1 cellular context compared by ENCODE assay signal in the genomic region with DNA sequence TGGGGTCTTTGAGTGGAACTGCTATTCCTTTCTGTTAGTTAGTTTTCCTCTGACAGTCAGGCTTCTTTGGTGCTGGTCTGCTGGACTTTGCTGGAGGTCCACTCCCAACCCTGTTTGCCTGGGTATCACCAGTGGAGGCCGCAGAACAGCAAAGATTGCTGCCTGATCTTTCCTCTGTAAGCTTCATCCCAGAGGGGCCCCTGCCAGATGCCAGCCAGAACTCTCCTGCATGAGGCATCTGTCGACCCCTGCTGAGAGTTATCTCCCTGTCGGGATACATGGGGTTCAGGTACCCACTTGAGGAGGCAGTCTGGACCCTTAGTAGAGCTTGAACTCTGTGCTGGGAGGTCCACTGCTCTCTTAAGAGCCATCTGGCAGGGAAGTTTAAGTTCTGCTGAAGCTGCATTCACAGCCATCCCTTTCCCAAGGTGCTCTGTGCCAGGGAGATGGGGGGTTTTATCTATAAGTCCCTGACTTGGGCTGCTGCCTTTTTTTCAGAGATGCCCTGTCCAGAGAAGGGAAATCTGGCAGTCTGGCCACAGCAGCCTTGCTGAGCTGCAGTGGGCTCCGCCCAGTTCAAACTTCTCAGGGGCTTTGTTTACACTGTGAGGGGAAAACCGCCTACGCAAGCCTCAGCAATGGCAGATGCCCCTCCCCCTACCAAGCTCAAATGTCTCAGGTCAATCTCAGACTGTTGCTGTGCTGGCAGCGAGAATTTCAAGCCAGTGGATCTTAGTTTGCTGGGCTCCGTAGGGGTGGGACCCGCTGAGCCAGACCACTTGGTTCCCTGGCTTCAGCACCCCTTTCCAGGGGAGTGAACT.
TF ChIP-seq lines count a peak whose summit lies in the region.

No MANE protein-coding gene starts in this region.

TF ChIP-seq in HepG2, 621 proteins besides CTCF, POLR2A, EP300 and RAD21 (continued from another document):
- no peak for TF ChIP-seq ZNF496 (CRISPR knock-in tag; IDR thresholded peaks at IDR 0.05; ENCODE audit: insufficient replicate concordance)
- 0 out of 2 replicates have a peak, but pooled peaks have one; percentile 31 for TF ChIP-seq SP4 (CRISPR knock-in tag; IDR thresholded peaks at IDR 0.05)
- no peak for TF ChIP-seq ZBTB42 (CRISPR knock-in tag; IDR thresholded peaks at IDR 0.05)
- TF ChIP-seq, protein P1, sequence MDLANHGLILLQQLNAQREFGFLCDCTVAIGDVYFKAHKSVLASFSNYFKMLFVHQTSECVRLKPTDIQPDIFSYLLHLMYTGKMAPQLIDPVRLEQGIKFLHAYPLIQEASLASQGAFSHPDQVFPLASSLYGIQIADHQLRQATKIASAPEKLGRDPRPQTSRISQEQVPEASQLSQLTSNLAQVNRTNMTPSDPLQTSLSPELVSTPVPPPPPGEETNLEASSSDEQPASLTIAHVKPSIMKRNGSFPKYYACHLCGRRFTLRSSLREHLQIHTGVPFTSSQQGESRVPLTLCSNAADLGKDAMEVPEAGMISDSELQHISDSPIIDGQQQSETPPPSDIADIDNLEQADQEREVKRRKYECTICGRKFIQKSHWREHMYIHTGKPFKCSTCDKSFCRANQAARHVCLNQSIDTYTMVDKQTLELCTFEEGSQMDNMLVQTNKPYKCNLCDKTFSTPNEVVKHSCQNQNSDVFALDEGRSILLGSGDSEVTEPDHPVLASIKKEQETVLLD (CRISPR knock-in tag; IDR thresholded peaks at IDR 0.05; ENCODE audit: low read depth), result no peak
- no peak for TF ChIP-seq RERE (CRISPR knock-in tag; IDR thresholded peaks at IDR 0.05; ENCODE audit: low read depth)
- peak; percentile 22 for TF ChIP-seq XRCC5 (optimal IDR thresholded peaks at IDR 0.05; ENCODE audit: low read length)
- TF ChIP-seq FOXO1 (CRISPR knock-in tag; IDR thresholded peaks at IDR 0.05), result peak; percentile 20; the same call in 1 of the 2 replicates
- TF ChIP-seq NFE2 (CRISPR knock-in tag; IDR thresholded peaks at IDR 0.05), result no peak
- peak; percentile 40; the same call in 1 of the 2 replicates for TF ChIP-seq CREM (IDR thresholded peaks at IDR 0.05)
- TF ChIP-seq CREM (CRISPR knock-in tag; IDR thresholded peaks at IDR 0.05), result no peak
- TF ChIP-seq ARHGAP35 (CRISPR knock-in tag; IDR thresholded peaks at IDR 0.05; ENCODE audit: borderline replicate concordance), result no peak
- no peak for TF ChIP-seq ZNF782 (CRISPR knock-in tag; IDR thresholded peaks at IDR 0.05; ENCODE audit: borderline replicate concordance)
- TF ChIP-seq ZNF460 (CRISPR knock-in tag; IDR thresholded peaks at IDR 0.05; ENCODE audit: borderline replicate concordance), result no peak
- TF ChIP-seq FOXK2 (IDR thresholded peaks at IDR 0.05), result no peak
- peak; percentile 62; the same call in 1 of the 2 replicates for TF ChIP-seq ZBTB7B (CRISPR knock-in tag; IDR thresholded peaks at IDR 0.05)
- peak; percentile 22; the same call in 1 of the 2 replicates for TF ChIP-seq ZGPAT (CRISPR knock-in tag; IDR thresholded peaks at IDR 0.05)
- no peak for TF ChIP-seq ZNF510 (CRISPR knock-in tag; IDR thresholded peaks at IDR 0.05; ENCODE audit: low read depth)
- 0 out of 2 replicates have a peak, but pooled peaks have one; percentile 34 for TF ChIP-seq SIX4 (CRISPR knock-in tag; IDR thresholded peaks at IDR 0.05)
- TF ChIP-seq ZNF598 (CRISPR knock-in tag; IDR thresholded peaks at IDR 0.05; ENCODE audit: borderline replicate concordance), result no peak
- no peak for TF ChIP-seq ZBTB33 (CRISPR knock-in tag; IDR thresholded peaks at IDR 0.05)
- no peak for TF ChIP-seq SNAPC5 (CRISPR knock-in tag; IDR thresholded peaks at IDR 0.05; ENCODE audit: borderline replicate concordance)
- TF ChIP-seq, protein P2, sequence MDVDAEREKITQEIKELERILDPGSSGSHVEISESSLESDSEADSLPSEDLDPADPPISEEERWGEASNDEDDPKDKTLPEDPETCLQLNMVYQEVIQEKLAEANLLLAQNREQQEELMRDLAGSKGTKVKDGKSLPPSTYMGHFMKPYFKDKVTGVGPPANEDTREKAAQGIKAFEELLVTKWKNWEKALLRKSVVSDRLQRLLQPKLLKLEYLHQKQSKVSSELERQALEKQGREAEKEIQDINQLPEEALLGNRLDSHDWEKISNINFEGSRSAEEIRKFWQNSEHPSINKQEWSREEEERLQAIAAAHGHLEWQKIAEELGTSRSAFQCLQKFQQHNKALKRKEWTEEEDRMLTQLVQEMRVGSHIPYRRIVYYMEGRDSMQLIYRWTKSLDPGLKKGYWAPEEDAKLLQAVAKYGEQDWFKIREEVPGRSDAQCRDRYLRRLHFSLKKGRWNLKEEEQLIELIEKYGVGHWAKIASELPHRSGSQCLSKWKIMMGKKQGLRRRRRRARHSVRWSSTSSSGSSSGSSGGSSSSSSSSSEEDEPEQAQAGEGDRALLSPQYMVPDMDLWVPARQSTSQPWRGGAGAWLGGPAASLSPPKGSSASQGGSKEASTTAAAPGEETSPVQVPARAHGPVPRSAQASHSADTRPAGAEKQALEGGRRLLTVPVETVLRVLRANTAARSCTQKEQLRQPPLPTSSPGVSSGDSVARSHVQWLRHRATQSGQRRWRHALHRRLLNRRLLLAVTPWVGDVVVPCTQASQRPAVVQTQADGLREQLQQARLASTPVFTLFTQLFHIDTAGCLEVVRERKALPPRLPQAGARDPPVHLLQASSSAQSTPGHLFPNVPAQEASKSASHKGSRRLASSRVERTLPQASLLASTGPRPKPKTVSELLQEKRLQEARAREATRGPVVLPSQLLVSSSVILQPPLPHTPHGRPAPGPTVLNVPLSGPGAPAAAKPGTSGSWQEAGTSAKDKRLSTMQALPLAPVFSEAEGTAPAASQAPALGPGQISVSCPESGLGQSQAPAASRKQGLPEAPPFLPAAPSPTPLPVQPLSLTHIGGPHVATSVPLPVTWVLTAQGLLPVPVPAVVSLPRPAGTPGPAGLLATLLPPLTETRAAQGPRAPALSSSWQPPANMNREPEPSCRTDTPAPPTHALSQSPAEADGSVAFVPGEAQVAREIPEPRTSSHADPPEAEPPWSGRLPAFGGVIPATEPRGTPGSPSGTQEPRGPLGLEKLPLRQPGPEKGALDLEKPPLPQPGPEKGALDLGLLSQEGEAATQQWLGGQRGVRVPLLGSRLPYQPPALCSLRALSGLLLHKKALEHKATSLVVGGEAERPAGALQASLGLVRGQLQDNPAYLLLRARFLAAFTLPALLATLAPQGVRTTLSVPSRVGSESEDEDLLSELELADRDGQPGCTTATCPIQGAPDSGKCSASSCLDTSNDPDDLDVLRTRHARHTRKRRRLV (CRISPR knock-in tag; IDR thresholded peaks at IDR 0.05), result no peak
- no peak for TF ChIP-seq RELA (CRISPR knock-in tag; IDR thresholded peaks at IDR 0.05)
- no peak for TF ChIP-seq TSC22D2 (CRISPR knock-in tag; IDR thresholded peaks at IDR 0.05; ENCODE audit: borderline replicate concordance)
- no peak for TF ChIP-seq ZNF713 (CRISPR knock-in tag; IDR thresholded peaks at IDR 0.05)
- TF ChIP-seq, protein P3, sequence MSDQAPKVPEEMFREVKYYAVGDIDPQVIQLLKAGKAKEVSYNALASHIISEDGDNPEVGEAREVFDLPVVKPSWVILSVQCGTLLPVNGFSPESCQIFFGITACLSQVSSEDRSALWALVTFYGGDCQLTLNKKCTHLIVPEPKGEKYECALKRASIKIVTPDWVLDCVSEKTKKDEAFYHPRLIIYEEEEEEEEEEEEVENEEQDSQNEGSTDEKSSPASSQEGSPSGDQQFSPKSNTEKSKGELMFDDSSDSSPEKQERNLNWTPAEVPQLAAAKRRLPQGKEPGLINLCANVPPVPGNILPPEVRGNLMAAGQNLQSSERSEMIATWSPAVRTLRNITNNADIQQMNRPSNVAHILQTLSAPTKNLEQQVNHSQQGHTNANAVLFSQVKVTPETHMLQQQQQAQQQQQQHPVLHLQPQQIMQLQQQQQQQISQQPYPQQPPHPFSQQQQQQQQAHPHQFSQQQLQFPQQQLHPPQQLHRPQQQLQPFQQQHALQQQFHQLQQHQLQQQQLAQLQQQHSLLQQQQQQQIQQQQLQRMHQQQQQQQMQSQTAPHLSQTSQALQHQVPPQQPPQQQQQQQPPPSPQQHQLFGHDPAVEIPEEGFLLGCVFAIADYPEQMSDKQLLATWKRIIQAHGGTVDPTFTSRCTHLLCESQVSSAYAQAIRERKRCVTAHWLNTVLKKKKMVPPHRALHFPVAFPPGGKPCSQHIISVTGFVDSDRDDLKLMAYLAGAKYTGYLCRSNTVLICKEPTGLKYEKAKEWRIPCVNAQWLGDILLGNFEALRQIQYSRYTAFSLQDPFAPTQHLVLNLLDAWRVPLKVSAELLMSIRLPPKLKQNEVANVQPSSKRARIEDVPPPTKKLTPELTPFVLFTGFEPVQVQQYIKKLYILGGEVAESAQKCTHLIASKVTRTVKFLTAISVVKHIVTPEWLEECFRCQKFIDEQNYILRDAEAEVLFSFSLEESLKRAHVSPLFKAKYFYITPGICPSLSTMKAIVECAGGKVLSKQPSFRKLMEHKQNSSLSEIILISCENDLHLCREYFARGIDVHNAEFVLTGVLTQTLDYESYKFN (CRISPR knock-in tag; conservative IDR thresholded peaks at IDR 0.05), result peak; percentile 71; the same call in 1 of the 2 replicates
